In the genomic region with DNA sequence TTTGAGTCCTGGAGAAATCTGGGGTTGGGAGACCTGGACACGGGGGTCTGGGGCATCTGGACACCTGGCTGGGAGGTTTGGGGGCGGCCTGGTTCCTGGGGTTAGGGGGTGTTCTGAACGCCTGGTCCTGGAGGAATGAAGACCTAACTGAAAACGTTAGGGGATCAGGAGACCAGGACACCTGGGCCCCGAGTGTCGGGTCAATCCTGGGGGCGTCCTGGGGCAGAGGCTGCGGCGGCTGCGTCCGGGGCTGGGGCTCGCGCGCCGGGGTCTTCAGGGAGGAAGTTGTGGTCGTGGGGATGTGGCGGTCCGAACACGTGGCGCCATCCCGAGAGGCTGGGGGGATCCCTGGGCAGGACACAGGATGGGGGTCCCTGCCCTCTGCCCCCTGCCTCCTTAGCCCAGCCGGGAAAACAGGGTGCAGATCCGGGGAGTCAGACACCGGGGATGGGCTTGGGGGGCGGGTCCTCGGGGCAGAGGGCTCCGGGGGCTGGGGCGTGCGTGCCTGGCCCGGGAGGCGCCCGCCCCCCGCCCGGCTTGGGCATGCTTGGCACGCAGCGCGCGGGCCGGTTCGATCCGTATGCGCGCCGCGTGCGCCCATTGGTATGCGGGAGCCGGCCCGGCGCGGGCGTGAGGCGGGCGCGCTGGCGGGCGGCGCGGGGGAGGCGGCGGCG, we compare ENCODE assay signal across 9 cellular contexts. TPM values are rescaled to one million over a fixed set of nuclear protein-coding genes. Genes with fewer than 3 reads are reported as not detected.
DNase-seq lines count a peak whose midpoint lies in the region; ATAC-seq and TF ChIP-seq lines count a peak whose summit lies in the region.
"Had no signal": no experiment of that assay in that cellular context is flagged by ENCODE, and none has a peak within 500 bp of the region (broad histone marks: within the 10 kb centered on the region; RNA-seq: fewer than 3 reads in every experiment).

No MANE protein-coding gene starts in this region.

- peak overlapping the region in 8 of 11 experiments; percentile 11 to 50 (median 39); a peak in 7 of 22 replicates for H3K9ac ChIP-seq in BLaER1 treated with 17β-estradiol and CSF1 and Interleukin-3, amounts not matched to agents 10 nM and 100 nM
- H3K9ac ChIP-seq in HUES48 (ENCODE audit: low read depth, low read length) (no peak overlapping the region), neural progenitor cell (no peak overlapping the region)

- peaks cover 30% of the 10 kb centered on the region for H3F3A ChIP-seq in neural progenitor cell (ENCODE audit: low read depth)

- no peak overlapping the region for H3K27ac Mint-ChIP-seq in dendritic cell treated with granulocyte-macrophage colony-stimulating factor and Interleukin-4, amounts not matched to agents 40 ng/mL and 50 ng/mL, for 4 days
- no peak overlapping the region for H3K27ac Mint-ChIP-seq in neural progenitor cell

- H2AFZ ChIP-seq in neural progenitor cell (replicated peaks) = no peak overlapping the region

- H3K9me3 Mint-ChIP-seq in dendritic cell treated with granulocyte-macrophage colony-stimulating factor and Interleukin-4, amounts not matched to agents 40 ng/mL and 50 ng/mL, for 4 days = no peaks in the 10 kb centered on the region
- H3K9me3 Mint-ChIP-seq in neural progenitor cell = no peaks in the 10 kb centered on the region

- TF ChIP-seq CTCF in neural progenitor cell (IDR thresholded peaks at IDR 0.05) (no peak), foreskin keratinocyte (conservative IDR thresholded peaks at IDR 0.05) (no peak)

- intact Hi-C loops in dendritic cell treated with granulocyte-macrophage colony-stimulating factor and Interleukin-4, amounts not matched to agents 40 ng/mL and 50 ng/mL, for 4 days (cut with micrococcal nuclease) = no loop called here

- H3K79me2 ChIP-seq in neural progenitor cell (ENCODE audit: low read depth) = no peaks in the 10 kb centered on the region

- H3K4me1 ChIP-seq in BLaER1 treated with 17β-estradiol and CSF1 and Interleukin-3, amounts not matched to agents 10 nM and 100 nM = peaks cover 16 to 33% (median 23%) of the 10 kb centered on the region in 10 experiments; a peak in 19 of 20 replicates
- H3K4me1 ChIP-seq in HUES48 (ENCODE audit: control insufficient read depth, insufficient read depth, low read length) = peaks cover 16% of the 10 kb centered on the region
- peaks cover 33% of the 10 kb centered on the region for H3K4me1 ChIP-seq in neural progenitor cell
- no peaks in the 10 kb centered on the region for H3K4me1 ChIP-seq in foreskin keratinocyte

- H3K36me3 Mint-ChIP-seq in dendritic cell treated with granulocyte-macrophage colony-stimulating factor and Interleukin-4, amounts not matched to agents 40 ng/mL and 50 ng/mL, for 4 days (ENCODE audit: low read depth) = no peaks in the 10 kb centered on the region
- H3K36me3 Mint-ChIP-seq in neural progenitor cell = no peaks in the 10 kb centered on the region

- H3K27me3 ChIP-seq in BLaER1 treated with 17β-estradiol and CSF1 and Interleukin-3, amounts not matched to agents 10 nM and 100 nM = peaks cover 71 to 78% (median 74%) of the 10 kb centered on the region in 11 experiments
- H3K27me3 ChIP-seq in HUES48 (ENCODE audit: control insufficient read depth, insufficient read depth, low read length) (peaks cover 63% of the 10 kb centered on the region), neural progenitor cell (peaks cover 71% of the 10 kb centered on the region), foreskin keratinocyte (peaks cover 65% of the 10 kb centered on the region)

- ATAC-seq in GM19395 (IDR thresholded peaks at IDR 0.05; ENCODE audit: unreplicated experiment) (no peak), foreskin keratinocyte (no peak)

- no peaks in the 10 kb centered on the region for H3K9me3 ChIP-seq in BLaER1 treated with 17β-estradiol and CSF1 and Interleukin-3, amounts not matched to agents 10 nM and 100 nM (replicated peaks in 1 of 11)
- H3K9me3 ChIP-seq in HUES48 (ENCODE audit: control insufficient read depth, insufficient read depth, low read length) = no peaks in the 10 kb centered on the region
- no peaks in the 10 kb centered on the region for H3K9me3 ChIP-seq in neural progenitor cell (ENCODE audit: low read depth)

- peaks cover 12% of the 10 kb centered on the region for H3K4me1 Mint-ChIP-seq in dendritic cell treated with granulocyte-macrophage colony-stimulating factor and Interleukin-4, amounts not matched to agents 40 ng/mL and 50 ng/mL, for 4 days (ENCODE audit: low read depth)
- peaks cover 16% of the 10 kb centered on the region for H3K4me1 Mint-ChIP-seq in neural progenitor cell

- H3K4me3 ChIP-seq in BLaER1 treated with 17β-estradiol and CSF1 and Interleukin-3, amounts not matched to agents 10 nM and 100 nM = peak overlapping the region; percentile 41 to 66 (median 54)
- peak overlapping the region; percentile 63 for H3K4me3 ChIP-seq in HUES48 (ENCODE audit: low read depth, low read length)
- H3K4me3 ChIP-seq in neural progenitor cell = peak overlapping the region; percentile 44

- no peak overlapping the region for H3K27ac ChIP-seq in BLaER1 treated with 17β-estradiol and CSF1 and Interleukin-3, amounts not matched to agents 10 nM and 100 nM
- no peak overlapping the region for H3K27ac ChIP-seq in HUES48 (ENCODE audit: low read depth, low read length)
- no peak overlapping the region for H3K27ac ChIP-seq in neural progenitor cell
- no peak overlapping the region for H3K27ac ChIP-seq in foreskin keratinocyte

- H4K20me1 ChIP-seq in BLaER1 treated with 17β-estradiol and CSF1 and Interleukin-3, amounts not matched to agents 10 nM and 100 nM = peaks cover 0 to 51% (median 29%) of the 10 kb centered on the region in 11 experiments; a peak in 14 of 22 replicates
- peaks cover 24% of the 10 kb centered on the region for H4K20me1 ChIP-seq in neural progenitor cell (ENCODE audit: low read depth)

- peaks cover 76% of the 10 kb centered on the region for H3K27me3 Mint-ChIP-seq in dendritic cell treated with granulocyte-macrophage colony-stimulating factor and Interleukin-4, amounts not matched to agents 40 ng/mL and 50 ng/mL, for 4 days
- H3K27me3 Mint-ChIP-seq in neural progenitor cell (ENCODE audit: insufficient read depth, low read depth) = peaks cover 55% of the 10 kb centered on the region

- peak overlapping the region; percentile 83 to 97 (median 89) for H3K4me2 ChIP-seq in BLaER1 treated with 17β-estradiol and CSF1 and Interleukin-3, amounts not matched to agents 10 nM and 100 nM
- peak overlapping the region; percentile 85 for H3K4me2 ChIP-seq in neural progenitor cell

- DNase-seq in neural progenitor cell (ENCODE audit: low spot score) (peak; percentile 74), T-helper 2 cell (no peak), hippocampal formation (lab: John Stamatoyannopoulos, UW) (no peak), foreskin keratinocyte (no peak)
- DNase-seq: NCI-H2081 had no signal

- no peaks in the 10 kb centered on the region for H3K36me3 ChIP-seq in BLaER1 treated with 17β-estradiol and CSF1 and Interleukin-3, amounts not matched to agents 10 nM and 100 nM
- H3K36me3 ChIP-seq in HUES48 (ENCODE audit: control insufficient read depth, insufficient read depth, low read length) (no peaks in the 10 kb centered on the region), neural progenitor cell (no peaks in the 10 kb centered on the region)

- peak overlapping the region; percentile 26 for H3K4me3 Mint-ChIP-seq in dendritic cell treated with granulocyte-macrophage colony-stimulating factor and Interleukin-4, amounts not matched to agents 40 ng/mL and 50 ng/mL, for 4 days
- peak overlapping the region; percentile 70 for H3K4me3 Mint-ChIP-seq in neural progenitor cell

RNA-seq across cellular contexts. Expression of a gene that starts 0.6 kb away (rescaled TPM):
- total RNA-seq in neural progenitor cell (ENCODE audit: low replicate concordance) (1.2 and 4.3 TPM in 2 replicates), foreskin keratinocyte (0.35 and 0.44 TPM in 2 replicates)
- polyA plus RNA-seq in foreskin keratinocyte = 0.49 and 0.68 TPM in 2 replicates

RNA-seq across cellular contexts. Expression of a gene that starts 28.2 kb away (rescaled TPM):
- total RNA-seq in neural progenitor cell (ENCODE audit: low replicate concordance) (8.0 and 66.2 TPM in 2 replicates), foreskin keratinocyte (39.6 and 41.3 TPM in 2 replicates)
- 56.7 and 56.8 TPM in 2 replicates for polyA plus RNA-seq in foreskin keratinocyte

Comparison
In these comparisons a context has a peak if more than half of its experiments do, and no peak if none do; other contexts are left out.
1. H3K9ac ChIP-seq: peak in BLaER1 treated with 17β-estradiol and CSF1 and Interleukin-3, amounts not matched to agents 10 nM and 100 nM (8 of 11); none in HUES48 (single experiment) and neural progenitor cell (single experiment).
2. Peak in every context shown above with its lines, with median percentiles within 50 percentile points of each other: H3K4me3 ChIP-seq.